In genomic region chr5:178796165-178796945, GRCh38 we compare ENCODE assay signal across 24 cellular contexts.
"Had no signal": no experiment of that assay in that cellular context is flagged by ENCODE, and none has a peak within 500 bp of the region (broad histone marks: within the 10 kb centered on the region; RNA-seq: fewer than 3 reads in every experiment).

No MANE protein-coding gene starts in this region.

- H3K4me3 ChIP-seq: MG63, SJSA1, SK-N-MC had no signal

- H3K27me3 ChIP-seq: SJSA1 had no signal

- H3K9me3 ChIP-seq: MG63 had no signal

- H3K36me3 ChIP-seq: MG63, SJSA1 had no signal

- H3K27ac ChIP-seq: HL-60, SJSA1, SK-N-MC had no signal

- H3K4me1 ChIP-seq: SJSA1 had no signal

- FAIRE-seq: RCC 7860 had no signal

- DNase-seq: Karpas-422, KG1, MG63, NCI-H1092, NCI-H1105 treated with DMSO at 0.1 percent for 48 hours, NCI-H1417 treated with DMSO at 0.1 percent for 48 hours, NCI-H146, NCI-H1694 treated with DMSO at 0.1 percent for 48 hours, NCI-H1930, NCI-H2081, NCI-H2107, NCI-H226, NCI-H446, NCI-H510A, NCI-H524 treated with DMSO at 0.1 percent for 48 hours, NCI-H69, NCI-H774, Right ventricle myocardium superior, RPMI8226, SIG-M5 had no signal
